16 cellular contexts compared by ENCODE assay signal in genomic region chr11:6630632-6631291, GRCh38. TPM values are rescaled to one million over a fixed set of nuclear protein-coding genes. Genes with fewer than 3 reads are reported as not detected.
DNase-seq lines count a peak whose midpoint lies in the region; ATAC-seq and TF ChIP-seq lines count a peak whose summit lies in the region.
"Had no signal": no experiment of that assay in that cellular context is flagged by ENCODE, and none has a peak within 500 bp of the region (broad histone marks: within the 10 kb centered on the region; RNA-seq: fewer than 3 reads in every experiment).

No MANE protein-coding gene starts in this region.

- no peaks in the 10 kb centered on the region for H3K79me1 ChIP-seq in trophoblast cell (ENCODE audit: low read length)

- no peak overlapping the region for H3K18ac ChIP-seq in trophoblast cell (ENCODE audit: low read length)

- H3K27me3 ChIP-seq in H7 (ENCODE audit: control insufficient read depth, insufficient read depth, low read length): peaks cover 29% of the 10 kb centered on the region
- H3K27me3 ChIP-seq in iPS-15b (ENCODE audit: control insufficient read depth, insufficient read depth, low read length): peaks cover 33% of the 10 kb centered on the region
- peaks cover 29% of the 10 kb centered on the region for H3K27me3 ChIP-seq in trophoblast cell (ENCODE audit: insufficient read depth, low read length)
- H3K27me3 ChIP-seq: thyroid gland had no signal

- H4K12ac ChIP-seq in trophoblast cell (ENCODE audit: low read depth, low read length): no peak overlapping the region

- no peaks in the 10 kb centered on the region for H3K4me1 ChIP-seq in iPS-15b (ENCODE audit: control insufficient read depth, insufficient read depth, low read length)
- peaks cover 6 to 16% of the 10 kb centered on the region in 2 experiments for H3K4me1 ChIP-seq in trophoblast cell (ENCODE audit: control insufficient read depth in 1 of 2, insufficient read depth in 2 of 2, low read length in 2 of 2)

- CTCF ChIA-PET in WTC11 (lab: Charles Lee): interaction anchor here (0.8 to 2.5 kb wide), 9 partner anchors 9 to 155 kb away, joined by 3 to 10 read pairs (median 3); partner anchors contain the start of genes MRPL17, TAF10 and TPP1

- H4K8ac ChIP-seq in trophoblast cell (ENCODE audit: low read depth, low read length): no peak overlapping the region

- H3K4me3 Mint-ChIP-seq in WTC11 (peak overlapping the region; percentile 66), immature natural killer cell (no peak overlapping the region)
- H3K4me3 Mint-ChIP-seq: activated CD8-positive, alpha-beta T cell treated with anti-CD3 and anti-CD28 coated beads for 36 hours; HFFc6 had no signal

- H3K27ac Mint-ChIP-seq in WTC11: no peak overlapping the region
- no peak overlapping the region for H3K27ac Mint-ChIP-seq in immature natural killer cell
- H3K27ac Mint-ChIP-seq: activated CD8-positive, alpha-beta T cell treated with anti-CD3 and anti-CD28 coated beads for 36 hours; HFFc6 had no signal

- H3K36me3 ChIP-seq in H7 (replicated peaks; ENCODE audit: control insufficient read depth, insufficient read depth, low read length): peaks cover 1% of the 10 kb centered on the region
- peaks cover 4% of the 10 kb centered on the region for H3K36me3 ChIP-seq in iPS-15b (ENCODE audit: control insufficient read depth, insufficient read depth, low read length)
- H3K36me3 ChIP-seq in trophoblast cell (ENCODE audit: control insufficient read depth in 1 of 2, insufficient read depth in 2 of 2, low read length in 2 of 2): peaks cover 2 to 3% of the 10 kb centered on the region in 2 experiments

- no peak for TF ChIP-seq CTCF in WTC11 (IDR thresholded peaks at IDR 0.05)

- no peak for DNase-seq in H7
- DNase-seq in WTC11 (ENCODE audit: low spot score): no peak
- DNase-seq in trophoblast cell: no peak
- DNase-seq in NCI-H128 (lab: John Stamatoyannopoulos, UW; ENCODE audit: unreplicated experiment): no peak
- DNase-seq in immature natural killer cell: no peak
- DNase-seq: activated CD8-positive, alpha-beta T cell treated with anti-CD3 and anti-CD28 coated beads for 36 hours; amniotic stem cell; DMS153; erythroblast; HFFc6; IMR-90; SW 1271 had no signal

- H3K4me3 ChIP-seq in H7 (ENCODE audit: insufficient read depth, low read depth, low read length) (peak overlapping the region; percentile 51), iPS-15b (ENCODE audit: low read depth, low read length) (peak overlapping the region; percentile 56), trophoblast cell (ENCODE audit: low read depth, low read length) (no peak overlapping the region)

- H3K79me2 ChIP-seq in trophoblast cell (ENCODE audit: control insufficient read depth, insufficient read depth, low read length, poor library complexity): no peaks in the 10 kb centered on the region

- H3K4me2 ChIP-seq in trophoblast cell (ENCODE audit: low read length): peak overlapping the region; percentile 73

- no peak overlapping the region for H4K91ac ChIP-seq in trophoblast cell (ENCODE audit: low read depth, low read length)

- H3K9ac ChIP-seq in iPS-15b (ENCODE audit: low read depth, low read length): no peak overlapping the region
- H3K9ac ChIP-seq in trophoblast cell (ENCODE audit: low read length): no peak overlapping the region

- H2BK120ac ChIP-seq in trophoblast cell (ENCODE audit: insufficient read depth, low read length, poor library complexity): no peak overlapping the region

- no peak overlapping the region for H3K14ac ChIP-seq in trophoblast cell (ENCODE audit: low read length)

- POLR2A ChIA-PET in WTC11 (lab: Charles Lee): interaction anchor here (1.1 to 1.2 kb wide), 2 partner anchors 12 to 61 kb away, joined by 3 read pairs; partner anchors contain the start of gene TPP1

- ATAC-seq in WTC11: peak; percentile 45
- ATAC-seq in GM18502 (IDR thresholded peaks at IDR 0.05; ENCODE audit: poor library complexity, unreplicated experiment): no peak
- ATAC-seq: activated CD8-positive, alpha-beta T cell treated with anti-CD3 and anti-CD28 coated beads for 36 hours had no signal

- WGBS in trophoblast cell (ENCODE audit: extremely low coverage, insufficient coverage, insufficient read length): no CpG with 5 or more reads among the region's 28 CpGs

- H3K36me3 Mint-ChIP-seq in WTC11 (no peaks in the 10 kb centered on the region), immature natural killer cell (no peaks in the 10 kb centered on the region)

- no peak overlapping the region for H2AK5ac ChIP-seq in trophoblast cell (ENCODE audit: low read length)

- no peak overlapping the region for H2BK5ac ChIP-seq in trophoblast cell (ENCODE audit: low read depth, low read length, poor library complexity)

- peaks cover 8% of the 10 kb centered on the region; the same call in 1 of the 2 replicates for H3K4me1 Mint-ChIP-seq in WTC11
- peaks cover 18 to 19% of the 10 kb centered on the region in 2 donors for H3K4me1 Mint-ChIP-seq in immature natural killer cell

- no peak overlapping the region for H3K27ac ChIP-seq in trophoblast cell (ENCODE audit: low read depth, low read length)
- H3K27ac ChIP-seq: RWPE1, thyroid gland had no signal

- no peaks in the 10 kb centered on the region for H3K9me3 ChIP-seq in iPS-15b (ENCODE audit: control insufficient read depth, insufficient read depth, low read length)
- peaks cover 23% of the 10 kb centered on the region for H3K9me3 ChIP-seq in trophoblast cell (ENCODE audit: insufficient read depth, low read depth, low read length)
- H3K9me3 ChIP-seq: thyroid gland had no signal

- peaks cover 41% of the 10 kb centered on the region for H3K27me3 Mint-ChIP-seq in WTC11 (ENCODE audit: low read depth)
- H3K27me3 Mint-ChIP-seq in immature natural killer cell (ENCODE audit: low read depth in 3 of 3): peaks cover 0 to 2% (median 0%) of the 10 kb centered on the region in 3 donors
- H3K27me3 Mint-ChIP-seq: activated CD8-positive, alpha-beta T cell treated with anti-CD3 and anti-CD28 coated beads for 36 hours had no signal

- H3K23ac ChIP-seq in trophoblast cell (ENCODE audit: low read length): no peak overlapping the region

- no peak overlapping the region for H3K4ac ChIP-seq in trophoblast cell (ENCODE audit: low read depth, low read length)

- H3K9me3 Mint-ChIP-seq in WTC11: no peaks in the 10 kb centered on the region
- H3K9me3 Mint-ChIP-seq in immature natural killer cell: no peaks in the 10 kb centered on the region
- H3K9me3 Mint-ChIP-seq: activated CD8-positive, alpha-beta T cell treated with anti-CD3 and anti-CD28 coated beads for 36 hours; HFFc6 had no signal

- no peak overlapping the region for H2BK12ac ChIP-seq in trophoblast cell (ENCODE audit: low read length)

- no peak overlapping the region for H2AFZ ChIP-seq in trophoblast cell (ENCODE audit: insufficient read depth, low read length, poor library complexity)

TF ChIP-seq in WTC11, 78 proteins besides CTCF, POLR2A, EP300 and RAD21 (continues in another document):
- no peak for TF ChIP-seq SOX15 (CRISPR knock-in tag; IDR thresholded peaks at IDR 0.05)
- no peak for TF ChIP-seq SP1 (CRISPR knock-in tag; conservative IDR thresholded peaks at IDR 0.05)
- no peak for TF ChIP-seq NR2C2 (CRISPR knock-in tag; IDR thresholded peaks at IDR 0.05)
- TF ChIP-seq HMGA2 (CRISPR knock-in tag; IDR thresholded peaks at IDR 0.05): no peak
- TF ChIP-seq CREB1 (CRISPR knock-in tag; IDR thresholded peaks at IDR 0.05): no peak
- no peak for TF ChIP-seq TEAD1 (CRISPR knock-in tag; IDR thresholded peaks at IDR 0.05)
- TF ChIP-seq ZNF263 (CRISPR knock-in tag; IDR thresholded peaks at IDR 0.05; ENCODE audit: low read depth): no peak
- TF ChIP-seq, protein P1, sequence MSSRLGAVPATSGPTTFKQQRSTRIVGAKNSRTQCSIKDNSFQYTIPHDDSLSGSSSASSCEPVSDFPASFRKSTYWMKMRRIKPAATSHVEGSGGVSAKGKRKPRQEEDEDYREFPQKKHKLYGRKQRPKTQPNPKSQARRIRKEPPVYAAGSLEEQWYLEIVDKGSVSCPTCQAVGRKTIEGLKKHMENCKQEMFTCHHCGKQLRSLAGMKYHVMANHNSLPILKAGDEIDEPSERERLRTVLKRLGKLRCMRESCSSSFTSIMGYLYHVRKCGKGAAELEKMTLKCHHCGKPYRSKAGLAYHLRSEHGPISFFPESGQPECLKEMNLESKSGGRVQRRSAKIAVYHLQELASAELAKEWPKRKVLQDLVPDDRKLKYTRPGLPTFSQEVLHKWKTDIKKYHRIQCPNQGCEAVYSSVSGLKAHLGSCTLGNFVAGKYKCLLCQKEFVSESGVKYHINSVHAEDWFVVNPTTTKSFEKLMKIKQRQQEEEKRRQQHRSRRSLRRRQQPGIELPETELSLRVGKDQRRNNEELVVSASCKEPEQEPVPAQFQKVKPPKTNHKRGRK (CRISPR knock-in tag; IDR thresholded peaks at IDR 0.05; ENCODE audit: borderline replicate concordance): no peak
- no peak for TF ChIP-seq ZNF138 (CRISPR knock-in tag; conservative IDR thresholded peaks at IDR 0.05)
- TF ChIP-seq RORB (CRISPR knock-in tag; IDR thresholded peaks at IDR 0.05): no peak
- no peak for TF ChIP-seq PRRX2 (CRISPR knock-in tag; IDR thresholded peaks at IDR 0.05)
- TF ChIP-seq FOXJ3 (CRISPR knock-in tag; IDR thresholded peaks at IDR 0.05; ENCODE audit: borderline replicate concordance): no peak
- no peak for TF ChIP-seq GRHL2 (CRISPR knock-in tag; IDR thresholded peaks at IDR 0.05; ENCODE audit: insufficient replicate concordance, severe bottlenecking)

RNA-seq across cellular contexts. Expression of gene TPP1, which starts 11.5 kb away (rescaled TPM):
- 13.9 and 17.1 TPM in 2 replicates for total RNA-seq in H7 (2014; rRNA removed; shearing (Covaris generic))
- total RNA-seq in WTC11 (2021): 36.2 to 51.4 TPM (median 44.8 TPM) in 3 replicates
- 116 and 121 TPM in 2 replicates for polyA plus RNA-seq in trophoblast cell (2013)
- polyA plus RNA-seq in immature natural killer cell: 100 to 1,000 TPM; 110 to 225 (median 167) TPM

RNA-seq across cellular contexts. Expression of gene TAF10, which starts 18.7 kb away (rescaled TPM):
- total RNA-seq in H7 (2014; rRNA removed; shearing (Covaris generic)): 121 and 198 TPM in 2 replicates
- total RNA-seq in WTC11 (2021): 165 to 186 TPM (median 178 TPM) in 3 replicates
- 182 and 188 TPM in 2 replicates for polyA plus RNA-seq in trophoblast cell (2013)
- 100 to 1,000 TPM; 329 to 365 (median 334) TPM for polyA plus RNA-seq in immature natural killer cell

RNA-seq across cellular contexts. Expression of gene DCHS1, which starts 24.8 kb away (rescaled TPM):
- 15.7 and 16.8 TPM in 2 replicates for total RNA-seq in H7 (2014; rRNA removed; shearing (Covaris generic))
- 11.5 to 14.2 TPM (median 12.6 TPM) in 3 replicates for total RNA-seq in WTC11 (2021)
- 1.7 and 1.9 TPM in 2 replicates for polyA plus RNA-seq in trophoblast cell (2013)
- polyA plus RNA-seq in immature natural killer cell: under 1 TPM in 2 of 3 donors, not detected in 1; 0.10 to 0.11 TPM

RNA-seq across cellular contexts. Expression of gene ILK, which starts 27.2 kb away (rescaled TPM):
- total RNA-seq in H7 (2014; rRNA removed; shearing (Covaris generic)): 114 and 130 TPM in 2 replicates
- total RNA-seq in WTC11 (2021): 97.7 to 112 TPM (median 110 TPM) in 3 replicates
- 231 and 245 TPM in 2 replicates for polyA plus RNA-seq in trophoblast cell (2013)
- 100 to 1,000 TPM; 155 to 297 (median 193) TPM for polyA plus RNA-seq in immature natural killer cell

RNA-seq across cellular contexts. Expression of gene RRP8, which starts 27.3 kb away (rescaled TPM):
- 18.0 and 20.1 TPM in 2 replicates for total RNA-seq in H7 (2014; rRNA removed; shearing (Covaris generic))
- 12.5 to 15.0 TPM (median 14.6 TPM) in 3 replicates for total RNA-seq in WTC11 (2021)
- 21.8 and 22.0 TPM in 2 replicates for polyA plus RNA-seq in trophoblast cell (2013)
- polyA plus RNA-seq in immature natural killer cell: 10 to 100 TPM; 17.6 to 25.7 (median 18.3) TPM
